ENCODE assay signal across 22 cellular contexts in the genomic region with DNA sequence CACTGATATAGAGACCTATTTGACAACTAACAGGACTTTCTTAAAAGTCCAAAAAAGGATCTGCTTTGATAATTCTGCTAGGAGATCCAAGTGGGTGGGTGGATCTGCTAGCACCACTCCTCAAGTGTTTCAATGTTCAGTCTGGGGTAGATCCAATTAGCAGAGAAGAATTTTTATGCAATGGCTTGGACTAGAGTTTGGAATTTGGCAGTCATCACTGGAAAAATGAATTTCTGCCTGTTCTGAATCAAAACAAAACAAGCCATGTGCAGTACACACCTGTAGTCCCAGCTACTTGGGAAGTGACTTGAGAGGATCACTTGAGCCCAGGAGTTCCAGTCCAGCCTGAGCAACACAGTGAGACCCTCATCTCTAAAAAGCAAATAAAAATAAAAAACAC. TPM values are rescaled to one million over a fixed set of nuclear protein-coding genes. Genes with fewer than 3 reads are reported as not detected.
DNase-seq lines count a peak whose midpoint lies in the region; ATAC-seq, FAIRE-seq and TF ChIP-seq lines count a peak whose summit lies in the region.
"Had no signal": no experiment of that assay in that cellular context is flagged by ENCODE, and none has a peak within 500 bp of the region (broad histone marks: within the 10 kb centered on the region; RNA-seq: fewer than 3 reads in every experiment).

No MANE protein-coding gene starts in this region.

- no peaks in the 10 kb centered on the region for H3K36me3 ChIP-seq in rectal smooth muscle tissue (ENCODE audit: control insufficient read depth, insufficient read depth, low read length)

- TF ChIP-seq CTCF in WTC11 (IDR thresholded peaks at IDR 0.05) = no peak
- no peak for TF ChIP-seq CTCF in fibroblast of the aortic adventitia (IDR thresholded peaks at IDR 0.05; ENCODE audit: insufficient read depth, low read length)

- H3K4me1 ChIP-seq in rectal smooth muscle tissue (ENCODE audit: control insufficient read depth, insufficient read depth, low read length) = peaks cover 4% of the 10 kb centered on the region

- H3K36me3 Mint-ChIP-seq in WTC11 = no peaks in the 10 kb centered on the region

- no peak for DNase-seq in GM12892 (ENCODE audit: insufficient read length)
- no peak for DNase-seq in WTC11 (ENCODE audit: low spot score)
- DNase-seq in fibroblast of the aortic adventitia (ENCODE audit: low read depth) = peak; percentile 25
- DNase-seq in NCI-H2227 treated with DMSO at 0.1 percent for 48 hours (lab: John Stamatoyannopoulos, UW) = no peak
- DNase-seq: CD4-positive, alpha-beta T cell; COR-L47; DMS79; H7; Karpas-422; NCI-H1694 treated with DMSO at 0.1 percent for 48 hours; NCI-H2081 treated with DMSO at 0.1 percent for 48 hours; NCI-H2171 treated with DMSO at 0.1 percent for 48 hours; NCI-H446; NCI-H526; SHP77 had no signal

- no peaks in the 10 kb centered on the region for H3K9me3 Mint-ChIP-seq in WTC11
- H3K9me3 Mint-ChIP-seq: CD4-positive, alpha-beta T cell had no signal

- POLR2A ChIA-PET in WTC11 (lab: Charles Lee) = interaction anchor here (0.7 kb wide), 1 partner anchor 10 kb away, joined by 4 read pairs; no protein-coding TSS in a partner anchor

- H3K27ac Mint-ChIP-seq in WTC11 = peak overlapping the region; percentile 15; the same call in 1 of the 2 replicates
- H3K27ac Mint-ChIP-seq: CD4-positive, alpha-beta T cell had no signal

- H3K27ac ChIP-seq in rectal smooth muscle tissue (ENCODE audit: low read depth, low read length) = peak overlapping the region; percentile 7
- H3K27ac ChIP-seq: BLaER1 had no signal

- H3K4me3 ChIP-seq in fibroblast of the aortic adventitia (ENCODE audit: low read depth, low read length) (no peak overlapping the region), rectal smooth muscle tissue (ENCODE audit: low read length) (no peak overlapping the region)
- H3K4me3 ChIP-seq: BLaER1 had no signal

- H3K27me3 Mint-ChIP-seq in WTC11 (ENCODE audit: low read depth) = no peaks in the 10 kb centered on the region
- H3K27me3 Mint-ChIP-seq: CD4-positive, alpha-beta T cell had no signal

- H3K27me3 ChIP-seq in rectal smooth muscle tissue (ENCODE audit: control insufficient read depth, insufficient read depth, low read length) = no peaks in the 10 kb centered on the region
- H3K27me3 ChIP-seq: BLaER1 had no signal

- no peak for TF ChIP-seq POLR2A in GM12892 (IDR thresholded peaks at IDR 0.05; ENCODE audit: low read depth, low read length)

- ATAC-seq in WTC11 (no peak), HG02571 (IDR thresholded peaks at IDR 0.05; ENCODE audit: unreplicated experiment) (no peak), HG02588 (IDR thresholded peaks at IDR 0.05; ENCODE audit: unreplicated experiment) (no peak)

- peaks cover 9% of the 10 kb centered on the region for H3K4me1 Mint-ChIP-seq in WTC11

- no peak overlapping the region for H3K9ac ChIP-seq in rectal smooth muscle tissue (ENCODE audit: low read length)
- H3K9ac ChIP-seq: BLaER1 had no signal

- FAIRE-seq in GM12892 (lab: Jason Lieb, UNC) = peak; percentile 64
- FAIRE-seq: GM12891 had no signal

- CTCF ChIA-PET in WTC11 (lab: Charles Lee) = no interaction called here

- H3K4me3 Mint-ChIP-seq in WTC11 = no peak overlapping the region
- H3K4me3 Mint-ChIP-seq: CD4-positive, alpha-beta T cell had no signal

TF ChIP-seq in WTC11, 78 proteins besides CTCF, POLR2A, EP300 and RAD21:
- TF ChIP-seq, protein P1, sequence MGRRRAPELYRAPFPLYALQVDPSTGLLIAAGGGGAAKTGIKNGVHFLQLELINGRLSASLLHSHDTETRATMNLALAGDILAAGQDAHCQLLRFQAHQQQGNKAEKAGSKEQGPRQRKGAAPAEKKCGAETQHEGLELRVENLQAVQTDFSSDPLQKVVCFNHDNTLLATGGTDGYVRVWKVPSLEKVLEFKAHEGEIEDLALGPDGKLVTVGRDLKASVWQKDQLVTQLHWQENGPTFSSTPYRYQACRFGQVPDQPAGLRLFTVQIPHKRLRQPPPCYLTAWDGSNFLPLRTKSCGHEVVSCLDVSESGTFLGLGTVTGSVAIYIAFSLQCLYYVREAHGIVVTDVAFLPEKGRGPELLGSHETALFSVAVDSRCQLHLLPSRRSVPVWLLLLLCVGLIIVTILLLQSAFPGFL (CRISPR knock-in tag; IDR thresholded peaks at IDR 0.05; ENCODE audit: borderline replicate concordance) = no peak
- TF ChIP-seq RORB (CRISPR knock-in tag; IDR thresholded peaks at IDR 0.05) (no peak), ZNF416 (CRISPR knock-in tag; IDR thresholded peaks at IDR 0.05) (no peak), RELA (CRISPR knock-in tag; IDR thresholded peaks at IDR 0.05; ENCODE audit: borderline replicate concordance) (no peak), PRRX2 (CRISPR knock-in tag; IDR thresholded peaks at IDR 0.05) (no peak), ESRRA (CRISPR knock-in tag; IDR thresholded peaks at IDR 0.05; ENCODE audit: borderline replicate concordance) (no peak)
- TF ChIP-seq, protein P2, sequence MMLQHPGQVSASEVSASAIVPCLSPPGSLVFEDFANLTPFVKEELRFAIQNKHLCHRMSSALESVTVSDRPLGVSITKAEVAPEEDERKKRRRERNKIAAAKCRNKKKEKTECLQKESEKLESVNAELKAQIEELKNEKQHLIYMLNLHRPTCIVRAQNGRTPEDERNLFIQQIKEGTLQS (CRISPR knock-in tag; conservative IDR thresholded peaks at IDR 0.05) = no peak

RNA-seq across cellular contexts. Expression of a gene that starts 12.6 kb away (rescaled TPM):
- polyA plus RNA-seq in GM12892 (2012; ENCODE audit: missing spikeins) = 0.42 TPM
- total RNA-seq in WTC11 (2021) (1.6 to 2.7 TPM (median 2.0 TPM) in 3 replicates), fibroblast of the aortic adventitia (ENCODE audit: low replicate concordance) (0.25 and 0.36 TPM in 2 replicates)

RNA-seq across cellular contexts. Expression of a gene that starts 18.7 kb away (rescaled TPM):
- polyA plus RNA-seq in GM12892 (2012; ENCODE audit: missing spikeins) = 46.0 TPM
- total RNA-seq in WTC11 (2021) (67.0 to 88.7 TPM (median 86.5 TPM) in 3 replicates), fibroblast of the aortic adventitia (ENCODE audit: low replicate concordance) (23.2 and 45.6 TPM in 2 replicates)

RNA-seq across cellular contexts. Expression of a gene that starts 31.0 kb away (rescaled TPM):
- 12.0 TPM for polyA plus RNA-seq in GM12892 (2012; ENCODE audit: missing spikeins)
- total RNA-seq in WTC11 (2021) = 8.2 to 12.6 TPM (median 11.7 TPM) in 3 replicates
- total RNA-seq in fibroblast of the aortic adventitia (ENCODE audit: low replicate concordance) = 19.3 and 39.4 TPM in 2 replicates

RNA-seq across cellular contexts. Expression of a gene that starts 32.1 kb away (rescaled TPM):
- polyA plus RNA-seq in GM12892 (2012; ENCODE audit: missing spikeins) = not detected
- not detected in 3 replicates for total RNA-seq in WTC11 (2021)
- not detected in 2 replicates for total RNA-seq in fibroblast of the aortic adventitia (ENCODE audit: low replicate concordance)
- total RNA-seq: CD4-positive, alpha-beta T cell; H7; M059J; RPMI7951 had no signal

RNA-seq across cellular contexts. Expression of a gene that starts 36.4 kb away (rescaled TPM):
- polyA plus RNA-seq in GM12892 (2012; ENCODE audit: missing spikeins) = 25.3 TPM
- total RNA-seq in WTC11 (2021) = 47.5 to 52.7 TPM (median 49.0 TPM) in 3 replicates
- 46.9 and 60.9 TPM in 2 replicates for total RNA-seq in fibroblast of the aortic adventitia (ENCODE audit: low replicate concordance)
